In genomic region chr10:118912961-118913360, GRCh38 we compare ENCODE assay signal across 16 cellular contexts.
"Had no signal": no experiment of that assay in that cellular context is flagged by ENCODE, and none has a peak within 500 bp of the region (broad histone marks: within the 10 kb centered on the region; RNA-seq: fewer than 3 reads in every experiment).

No MANE protein-coding gene starts in this region.

- H3K4me3 ChIP-seq: ascending aorta, cardiac muscle cell, colonic mucosa, gastroesophageal sphincter, lung, upper lobe of left lung had no signal

- H3K4me3 Mint-ChIP-seq: activated naive CD8-positive, alpha-beta T cell treated with anti-CD3 and anti-CD28 coated beads, Interleukin-2, amount 10 ng/mL, durations not matched to agents 7 days and 5 days; nephron; stimulated activated naive CD8-positive, alpha-beta T cell treated with anti-CD3 and anti-CD28 coated beads, Interleukin-15, Interleukin-2, amounts not matched to agents 100 ng/mL and 50 ng/mL, for 24 hours had no signal

- H3K36me3 ChIP-seq: ascending aorta, cardiac muscle cell, colonic mucosa, gastroesophageal sphincter, upper lobe of left lung had no signal

- H3K27me3 ChIP-seq: ascending aorta, cardiac muscle cell, colonic mucosa, gastroesophageal sphincter, upper lobe of left lung had no signal

- H3K9me3 ChIP-seq: ascending aorta, colonic mucosa, gastroesophageal sphincter, upper lobe of left lung had no signal

- H3K27ac Mint-ChIP-seq: stimulated activated naive CD8-positive, alpha-beta T cell treated with anti-CD3 and anti-CD28 coated beads, Interleukin-15, Interleukin-2, amounts not matched to agents 100 ng/mL and 50 ng/mL, for 24 hours had no signal

- H3K4me1 Mint-ChIP-seq: activated naive CD8-positive, alpha-beta T cell treated with anti-CD3 and anti-CD28 coated beads, Interleukin-2, amount 10 ng/mL, durations not matched to agents 7 days and 5 days had no signal

- ATAC-seq: gastroesophageal sphincter had no signal

- H3K9me3 Mint-ChIP-seq: activated naive CD8-positive, alpha-beta T cell treated with anti-CD3 and anti-CD28 coated beads, Interleukin-2, amount 10 ng/mL, durations not matched to agents 7 days and 5 days; nephron; stimulated activated naive CD8-positive, alpha-beta T cell treated with anti-CD3 and anti-CD28 coated beads, Interleukin-15, Interleukin-2, amounts not matched to agents 100 ng/mL and 50 ng/mL, for 24 hours had no signal

- DNase-seq: activated CD4-positive, alpha-beta T cell treated with anti-CD3 and anti-CD28 coated beads for 1 hour; activated CD4-positive, alpha-beta T cell treated with anti-CD3 and anti-CD28 coated beads, Interleukin-2, amount 50 U/mL, for 48 hours; activated gamma-delta T cell treated with Interleukin-2 at 50 U/mL for 16 hours; activated naive CD8-positive, alpha-beta T cell treated with anti-CD3 and anti-CD28 coated beads, Interleukin-2, amount 10 ng/mL, durations not matched to agents 7 days and 5 days; activated T-cell treated with anti-CD3 and anti-CD28 coated beads, Interleukin-2, amount 50 U/mL, for 48 hours; colonic mucosa; hippocampal formation; stimulated activated CD4-positive, alpha-beta T cell treated with anti-CD3 and anti-CD28 coated beads, Interleukin-4, amount 100 ng/mL, for 24 hours; T-helper 9 cell; upper lobe of left lung had no signal

- H3K27ac ChIP-seq: ascending aorta, cardiac muscle cell, colonic mucosa, upper lobe of left lung had no signal

- H3K36me3 Mint-ChIP-seq: activated naive CD8-positive, alpha-beta T cell treated with anti-CD3 and anti-CD28 coated beads, Interleukin-2, amount 10 ng/mL, durations not matched to agents 7 days and 5 days had no signal

- H3K4me1 ChIP-seq: ascending aorta, colonic mucosa, upper lobe of left lung had no signal
